ENCODE assay signal across 1 cellular context in the genomic region with DNA sequence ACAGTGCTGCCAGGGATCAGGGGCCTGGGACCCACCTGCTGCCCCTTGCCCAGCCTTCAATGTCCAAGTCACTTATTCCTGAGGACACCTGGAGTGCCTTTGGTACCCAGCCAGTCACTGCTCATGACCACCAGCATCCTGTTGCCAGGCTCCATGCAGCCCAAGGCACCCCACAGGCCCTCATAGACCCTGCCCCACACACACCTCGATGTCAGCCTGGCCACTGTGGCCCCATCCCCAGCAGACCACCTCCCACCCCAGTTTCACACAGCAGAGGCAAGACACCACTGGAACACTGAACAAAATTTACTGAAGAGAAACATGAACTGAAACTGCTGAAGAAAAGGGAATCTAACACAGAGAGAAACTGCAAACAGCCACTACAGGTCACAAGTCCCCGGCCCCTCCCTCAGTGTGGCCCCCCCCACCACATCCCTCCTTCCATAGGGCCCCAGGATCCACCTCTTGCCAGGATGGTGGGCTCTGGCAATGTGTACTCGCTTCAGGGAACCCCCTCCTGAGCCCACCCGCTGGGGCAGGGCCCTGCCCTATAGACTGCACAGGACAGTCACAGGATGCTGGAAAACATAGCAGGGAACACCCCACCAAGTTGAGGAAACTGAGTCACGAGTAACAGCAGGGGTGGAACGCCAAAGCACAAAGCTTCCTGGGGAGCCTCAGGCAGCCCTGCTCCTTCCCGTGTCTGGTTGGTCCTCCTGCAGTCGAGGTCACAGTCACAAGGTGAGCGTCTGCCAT.
TF ChIP-seq lines count a peak whose summit lies in the region.

No MANE protein-coding gene starts in this region.

TF ChIP-seq in GM12878, 131 proteins besides CTCF, POLR2A, EP300 and RAD21 (continued from another document):
- TF ChIP-seq SPI1 (IDR thresholded peaks at IDR 0.05; ENCODE audit: borderline replicate concordance, insufficient read depth, low read depth, low read length) (peak; percentile 37; the same call in 1 of the 2 replicates), TAF1 (IDR thresholded peaks at IDR 0.05; ENCODE audit: borderline replicate concordance, low read depth, low read length) (no peak), TCF7 (IDR thresholded peaks at IDR 0.05; ENCODE audit: borderline replicate concordance) (no peak)
- TF ChIP-seq, protein P1, sequence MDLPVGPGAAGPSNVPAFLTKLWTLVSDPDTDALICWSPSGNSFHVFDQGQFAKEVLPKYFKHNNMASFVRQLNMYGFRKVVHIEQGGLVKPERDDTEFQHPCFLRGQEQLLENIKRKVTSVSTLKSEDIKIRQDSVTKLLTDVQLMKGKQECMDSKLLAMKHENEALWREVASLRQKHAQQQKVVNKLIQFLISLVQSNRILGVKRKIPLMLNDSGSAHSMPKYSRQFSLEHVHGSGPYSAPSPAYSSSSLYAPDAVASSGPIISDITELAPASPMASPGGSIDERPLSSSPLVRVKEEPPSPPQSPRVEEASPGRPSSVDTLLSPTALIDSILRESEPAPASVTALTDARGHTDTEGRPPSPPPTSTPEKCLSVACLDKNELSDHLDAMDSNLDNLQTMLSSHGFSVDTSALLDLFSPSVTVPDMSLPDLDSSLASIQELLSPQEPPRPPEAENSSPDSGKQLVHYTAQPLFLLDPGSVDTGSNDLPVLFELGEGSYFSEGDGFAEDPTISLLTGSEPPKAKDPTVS (IDR thresholded peaks at IDR 0.05; ENCODE audit: low read depth, low read length) = no peak
TF ChIP-seq in GM12878: peak in this region for 1.
